In the genomic region with DNA sequence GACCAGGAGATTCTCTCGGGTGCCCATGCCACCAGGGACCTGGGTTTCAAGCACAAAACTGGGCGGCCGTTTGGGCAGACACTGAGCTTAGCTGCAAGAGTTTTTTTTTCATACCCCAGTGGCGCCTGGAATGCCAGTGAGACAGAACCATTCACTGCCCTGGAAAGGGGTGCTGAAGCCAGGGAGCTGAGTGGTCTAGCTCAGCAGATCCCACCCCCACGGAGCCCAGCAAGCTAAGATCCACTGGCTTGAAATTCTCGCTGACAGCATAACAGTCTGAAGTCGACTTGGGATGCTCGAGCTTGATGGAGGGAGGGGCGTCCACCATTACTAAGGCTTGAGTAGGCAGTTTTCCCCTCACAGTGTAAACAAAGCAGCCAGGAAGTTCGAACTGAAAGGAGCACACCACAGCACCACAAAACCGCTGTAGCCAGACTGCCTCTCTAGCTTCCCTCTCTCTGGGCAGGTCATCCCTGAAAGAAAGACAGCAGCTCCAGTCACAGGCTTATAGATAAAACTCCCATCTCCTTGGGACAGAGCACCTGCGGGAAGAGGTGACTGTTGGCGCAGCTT, we compare ENCODE assay signal across 8 cellular contexts.
A peak's percentile ranks its signal among the peaks of the same experiment; 100 is the strongest.
DNase-seq lines count a peak whose midpoint lies in the region; ATAC-seq, FAIRE-seq and TF ChIP-seq lines count a peak whose summit lies in the region.
"Not testable (repeated sequence)": the region's sequence is repeated elsewhere in the genome, so short reads cannot be mapped to it uniquely, and the experiment has no call there.

No MANE protein-coding gene starts in this region.

- H4K8ac ChIP-seq in IMR-90 (ENCODE audit: low read depth in 2 of 2, low read length in 2 of 2) = peak overlapping the region; percentile 41 to 76; a peak in 2 of 4 replicates

- not testable (repeated sequence) for H2BK15ac ChIP-seq in IMR-90 (ENCODE audit: low read depth, low read length)

- POLR2A ChIA-PET in A549 (lab: Yijun Ruan, JAX); IMR-90 (lab: Charles Lee; ENCODE audit: unreplicated experiment): not testable (repeated sequence)

- H3K79me1 ChIP-seq in IMR-90 (ENCODE audit: low read depth in 1 of 2, low read length in 2 of 2) = not testable (repeated sequence)

- H3K4me3 ChIP-seq in A549; IMR-90 (ENCODE audit: insufficient read depth, low read depth, low read length); NT2/D1 (ENCODE audit: insufficient read length, low read depth); thyroid gland (replicated peaks in 1 of 3): not testable (repeated sequence)
- peak overlapping the region; percentile 33 for H3K4me3 ChIP-seq in WI38 (ENCODE audit: low read depth, low read length)
- H3K4me3 ChIP-seq in endodermal cell (ENCODE audit: low read length) = peak overlapping the region; percentile 58

- 14% methylated on average over 12 of the region's 13 CpGs for WGBS in A549 (ENCODE audit: missing lambda C conversion rate)
- WGBS in IMR-90 (ENCODE audit: extremely low coverage in 2 of 2, insufficient read length in 1 of 2), 2 experiments = 90% methylated on average over 2 of the region's 13 CpGs; no CpG with 5 or more reads in 1 of the 2 experiments
- WGBS in endodermal cell (ENCODE audit: insufficient coverage in 1 of 2, insufficient read length in 1 of 2), 2 experiments = 87 to 92% methylated on average over 7 to 13 of the region's 13 CpGs
- WGBS in thyroid gland, 2 donors = 39 to 78% methylated on average over 6 to 12 of the region's 13 CpGs

- CTCF ChIA-PET in A549 (lab: Yijun Ruan, JAX); IMR-90 (lab: Yijun Ruan, JAX): not testable (repeated sequence)

- peaks cover 53% of the 10 kb centered on the region for H3K9me3 Mint-ChIP-seq in endodermal cell

- not testable (repeated sequence) for H3K9ac ChIP-seq in IMR-90 (ENCODE audit: low read depth, low read length); endodermal cell (ENCODE audit: extremely low read depth, low read length, poor library complexity, severe bottlenecking)
- H3K9ac ChIP-seq in NT2/D1 (ENCODE audit: insufficient read length, low read depth) = peak overlapping the region; percentile 57

- ATAC-seq in A549 = not testable (repeated sequence)
- peak; percentile 42; the same call in 1 of the 2 replicates for ATAC-seq in IMR-90 (ENCODE audit: low read depth)

- H2AK5ac ChIP-seq in IMR-90 (ENCODE audit: low read depth, low read length) = not testable (repeated sequence)

- dilution Hi-C loops in IMR-90 (cut with HindIII; ENCODE audit: low sequenced_read_pairs, unreplicated experiment) = not testable (repeated sequence)

- H3K4me2 ChIP-seq in A549 (peak overlapping the region; percentile 33; the same call in 1 of the 3 replicates), IMR-90 (ENCODE audit: low read depth, low read length) (peak overlapping the region; percentile 78; the same call in 1 of the 2 replicates)

- not testable (repeated sequence) for H3K23ac ChIP-seq in IMR-90 (ENCODE audit: low read depth, low read length)

- H2BK120ac ChIP-seq in IMR-90 (ENCODE audit: low read depth, low read length) = not testable (repeated sequence)

- not testable (repeated sequence) for H3K9me3 ChIP-seq in A549; IMR-90 (ENCODE audit: control insufficient read depth, insufficient read depth, low read length); NT2/D1 (ENCODE audit: insufficient read depth, low read length); thyroid gland
- peaks cover 59% of the 10 kb centered on the region for H3K9me3 ChIP-seq in endodermal cell (ENCODE audit: control insufficient read depth, low read length)

- not testable (repeated sequence) for H2AK9ac ChIP-seq in IMR-90 (replicated peaks; ENCODE audit: low read depth, low read length, poor library complexity)

- peaks cover 11% of the 10 kb centered on the region for H3K36me3 Mint-ChIP-seq in endodermal cell (ENCODE audit: low read depth)

- H4K20me1 ChIP-seq in IMR-90 (ENCODE audit: insufficient read depth, low read length) = not testable (repeated sequence)

- not testable (repeated sequence) for TF ChIP-seq EP300 in A549 (IDR thresholded peaks at IDR 0.05)

- not testable (repeated sequence) for BruUV-seq in IMR-90 (replicated peaks; lab: Mats Ljungman, UMichigan)

- not testable (repeated sequence) for DNase-seq in A549 (ENCODE audit: low read depth in 1 of 2, low spot score in 1 of 2); NT2/D1 (ENCODE audit: low read depth, low spot score)
- DNase-seq in GDM1 (lab: John Stamatoyannopoulos, UW) = peak; percentile 21
- peak; percentile 37 for DNase-seq in IMR-90
- peak; percentile 21 for DNase-seq in NCI-H146 (lab: John Stamatoyannopoulos, UW)
- DNase-seq in endodermal cell = peak; percentile 53
- peak; percentile 12 to 36 for DNase-seq in thyroid gland

- H3K56ac ChIP-seq in IMR-90 (ENCODE audit: extremely low read depth, insufficient read depth, low read length) = not testable (repeated sequence)

- not testable (repeated sequence) for H2BK5ac ChIP-seq in IMR-90 (ENCODE audit: low read depth, low read length, poor library complexity, severe bottlenecking)

- not testable (repeated sequence) for FAIRE-seq in A549 (lab: Jason Lieb, UNC)

- H3K4ac ChIP-seq in IMR-90 (ENCODE audit: low read depth, low read length) = not testable (repeated sequence)

- H3K4me3 Mint-ChIP-seq in endodermal cell = not testable (repeated sequence)

- peak overlapping the region; percentile 63; the same call in 1 of the 2 replicates for H3K14ac ChIP-seq in IMR-90 (replicated peaks; ENCODE audit: low read depth, low read length)

- not testable (repeated sequence) for H3K27ac Mint-ChIP-seq in endodermal cell

- TF ChIP-seq CTCF in A549 (IDR thresholded peaks at IDR 0.05); IMR-90 (conservative IDR thresholded peaks at IDR 0.05; ENCODE audit: low read depth, low read length); WI38 (IDR thresholded peaks at IDR 0.05; ENCODE audit: low read depth, low read length); endodermal cell (conservative IDR thresholded peaks at IDR 0.05); thyroid gland (IDR thresholded peaks at IDR 0.05): not testable (repeated sequence)

- H3K27me3 ChIP-seq in IMR-90 (ENCODE audit: control insufficient read depth, insufficient read depth, low read length); NT2/D1 (ENCODE audit: insufficient read depth, insufficient read length); endodermal cell (ENCODE audit: control insufficient read depth, insufficient read depth, low read length, poor library complexity, severe bottlenecking); thyroid gland: not testable (repeated sequence)

- TF ChIP-seq RAD21 in A549 (conservative IDR thresholded peaks at IDR 0.05 in 1 of 2, IDR thresholded peaks at IDR 0.05 in 1 of 2); IMR-90 (IDR thresholded peaks at IDR 0.05; ENCODE audit: low read length): not testable (repeated sequence)

- peaks cover 26% of the 10 kb centered on the region for H3K4me1 Mint-ChIP-seq in endodermal cell

- in situ Hi-C loops in IMR-90 (cut with MboI; ENCODE audit: low sequenced_read_pairs) = not testable (repeated sequence)

- intact Hi-C loops in IMR-90 (cut with micrococcal nuclease); thyroid gland (cut with DNase I): not testable (repeated sequence)

- H4K91ac ChIP-seq in IMR-90 (ENCODE audit: insufficient read depth, low read depth, low read length) = not testable (repeated sequence)

- H3K4me1 ChIP-seq in A549; IMR-90 (ENCODE audit: control insufficient read depth, insufficient read depth, low read length); NT2/D1 (ENCODE audit: insufficient read depth, insufficient read length); endodermal cell (ENCODE audit: control insufficient read depth, insufficient read depth, low read length); thyroid gland: not testable (repeated sequence)

- peak overlapping the region; percentile 31; the same call in 1 of the 2 replicates for H3K18ac ChIP-seq in IMR-90 (ENCODE audit: low read depth, low read length)

- peaks cover 54% of the 10 kb centered on the region for H3K27me3 Mint-ChIP-seq in endodermal cell (ENCODE audit: insufficient read depth)

- H4K5ac ChIP-seq in IMR-90 (ENCODE audit: low read depth, low read length) = peak overlapping the region; percentile 91; the same call in 1 of the 2 replicates

- H3K27ac ChIP-seq in A549; IMR-90 (ENCODE audit: insufficient read depth, low read length); endodermal cell (ENCODE audit: low read depth, low read length); thyroid gland: not testable (repeated sequence)

- peak overlapping the region; percentile 77 for H2AFZ ChIP-seq in IMR-90 (replicated peaks; ENCODE audit: low read length, poor library complexity)

- not testable (repeated sequence) for TF ChIP-seq POLR2A in A549 (IDR thresholded peaks at IDR 0.05; ENCODE audit: low read length); IMR-90 (IDR thresholded peaks at IDR 0.05; ENCODE audit: low read depth, low read length); thyroid gland (IDR thresholded peaks at IDR 0.05)

- H3K36me3 ChIP-seq in IMR-90 (ENCODE audit: control insufficient read depth, insufficient read depth, low read length); NT2/D1 (ENCODE audit: insufficient read depth, insufficient read length, low read length); endodermal cell (ENCODE audit: control insufficient read depth, insufficient read depth, low read length); thyroid gland: not testable (repeated sequence)

- H2BK20ac ChIP-seq in IMR-90 (ENCODE audit: low read depth, low read length) = not testable (repeated sequence)

- not testable (repeated sequence) for H3K9me1 ChIP-seq in IMR-90 (ENCODE audit: insufficient read depth, low read length)
